1 cellular context compared by ENCODE assay signal in genomic region chr7:103149808-103150180, GRCh38.
TF ChIP-seq lines count a peak whose summit lies in the region.

No MANE protein-coding gene starts in this region.

TF ChIP-seq in K562, 482 proteins besides CTCF, POLR2A, EP300 and RAD21 (continued from another document):
- peak in 1 of 2 experiments; percentile 58; a peak in 3 of 4 replicates for TF ChIP-seq KDM1A (IDR thresholded peaks at IDR 0.05)
- no peak for TF ChIP-seq KLF13 (tag; IDR thresholded peaks at IDR 0.05; ENCODE audit: borderline replicate concordance, low read depth)
- TF ChIP-seq ARNT (IDR thresholded peaks at IDR 0.05) = 0 out of 4 replicates have a peak, but pooled peaks of 1 of the 2 experiments have one; percentile 5
- peak in 1 of 2 experiments; percentile 43; a peak in 1 of 4 replicates for TF ChIP-seq KDM4B (IDR thresholded peaks at IDR 0.05; ENCODE audit: borderline replicate concordance in 2 of 2, low read depth in 1 of 2)
- TF ChIP-seq THRAP3 (IDR thresholded peaks at IDR 0.05; ENCODE audit: borderline replicate concordance) = peak; percentile 67; the same call in 1 of the 2 replicates
- peak; percentile 48; the same call in 1 of the 2 replicates for TF ChIP-seq SMARCA5 (IDR thresholded peaks at IDR 0.05)
- TF ChIP-seq MEIS2 (IDR thresholded peaks at IDR 0.05; ENCODE audit: partially characterized antibody) = peak; percentile 31
- TF ChIP-seq ZNF592 (IDR thresholded peaks at IDR 0.05) = peak; percentile 73; the same call in 1 of the 2 replicates
- 0 out of 2 replicates have a peak, but pooled peaks have one; percentile 28 for TF ChIP-seq HINFP (tag; conservative IDR thresholded peaks at IDR 0.05; ENCODE audit: low read depth)
- 0 out of 2 replicates have a peak, but pooled peaks have one; percentile 34 for TF ChIP-seq TRIM25 (IDR thresholded peaks at IDR 0.05; ENCODE audit: borderline replicate concordance)
- TF ChIP-seq ZNF449 (CRISPR knock-in tag; IDR thresholded peaks at IDR 0.05) = no peak
- TF ChIP-seq ZNF717 (CRISPR knock-in tag; IDR thresholded peaks at IDR 0.05) = no peak
- TF ChIP-seq ZNF395 (CRISPR knock-in tag; IDR thresholded peaks at IDR 0.05) = 0 out of 2 replicates have a peak, but pooled peaks have one; percentile 19
- peak; percentile 79; the same call in 1 of the 2 replicates for TF ChIP-seq PKNOX1 (IDR thresholded peaks at IDR 0.05)
- no peak for TF ChIP-seq DPF2 (IDR thresholded peaks at IDR 0.05)
- 0 out of 2 replicates have a peak, but pooled peaks have one; percentile 6 for TF ChIP-seq TAF7 (tag; IDR thresholded peaks at IDR 0.05)
- TF ChIP-seq CREB3 (tag; conservative IDR thresholded peaks at IDR 0.05; ENCODE audit: low read depth) = peak; percentile 89
- no peak for TF ChIP-seq MLLT1 (IDR thresholded peaks at IDR 0.05)
